In the genomic region with DNA sequence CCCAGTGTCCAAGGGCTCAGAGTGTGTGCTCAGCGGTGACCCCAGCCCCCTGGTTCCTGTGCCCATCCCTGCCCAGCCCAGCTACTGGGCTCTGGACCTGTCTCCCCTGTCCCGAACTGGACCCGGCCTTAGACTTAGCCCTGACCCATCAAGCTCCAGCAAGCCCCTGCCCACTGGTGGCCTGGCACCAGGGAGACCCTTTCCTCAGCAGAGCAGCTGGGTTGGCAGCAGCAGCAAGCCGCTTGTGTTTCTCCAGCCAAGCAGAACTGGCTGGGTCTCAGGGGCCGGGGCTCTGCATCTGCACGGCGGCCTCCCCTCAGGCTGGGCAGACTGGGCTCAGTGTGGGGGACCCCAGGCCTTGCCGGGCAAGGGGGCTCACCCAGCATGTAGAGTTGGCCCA, we compare ENCODE assay signal across 31 cellular contexts. TPM values are rescaled to one million over a fixed set of nuclear protein-coding genes. Genes with fewer than 3 reads are reported as not detected.
A peak's percentile ranks its signal among the peaks of the same experiment; 100 is the strongest.
DNase-seq lines count a peak whose midpoint lies in the region; ATAC-seq, FAIRE-seq and TF ChIP-seq lines count a peak whose summit lies in the region.
"Had no signal": no experiment of that assay in that cellular context is flagged by ENCODE, and none has a peak within 500 bp of the region (broad histone marks: within the 10 kb centered on the region; RNA-seq: fewer than 3 reads in every experiment).

No MANE protein-coding gene starts in this region.

- in situ Hi-C loops in mammary epithelial cell (cut with MboI; ENCODE audit: low sequenced_read_pairs in 2 of 2), result no loop called here

- no TSS peak for BruUV-seq in mammary epithelial cell (replicated peaks; lab: Mats Ljungman, UMichigan)

- dilution Hi-C loops in mammary epithelial cell (cut with HindIII; ENCODE audit: low sequenced_read_pairs), result no loop called here

- no peaks in the 10 kb centered on the region for H4K20me1 ChIP-seq in mammary epithelial cell (ENCODE audit: insufficient read depth, low read length)

- peak overlapping the region in 2 of 3 donors; percentile 51 to 67 for H3K4me3 ChIP-seq in breast epithelium
- H3K4me3 ChIP-seq in mammary epithelial cell (replicated peaks in 1 of 3; ENCODE audit: insufficient read depth in 1 of 3, low read depth in 2 of 3, low read length in 3 of 3), result no peak overlapping the region
- H3K4me3 ChIP-seq in bronchial epithelial cell (ENCODE audit: low read depth, low read length), result peak overlapping the region; percentile 34
- H3K4me3 ChIP-seq: gastrocnemius medialis, lung, ovary, tibial nerve had no signal

- intact Hi-C loops in breast epithelium (cut with DNase I; ENCODE audit: low total_unique reads), result no loop called here
- intact Hi-C loops in mammary epithelial cell (cut with micrococcal nuclease), result no loop called here

- TF ChIP-seq CTCF in breast epithelium (IDR thresholded peaks at IDR 0.05) (no peak), mammary epithelial cell (conservative IDR thresholded peaks at IDR 0.05 in 1 of 2, IDR thresholded peaks at IDR 0.05 in 1 of 2; ENCODE audit: extremely low read depth in 1 of 2, insufficient read depth in 1 of 2, low read depth in 1 of 2, low read length in 2 of 2) (no peak), bronchial epithelial cell (IDR thresholded peaks at IDR 0.05; ENCODE audit: insufficient read depth, low read length, severe bottlenecking) (no peak), nephron progenitor cell (IDR thresholded peaks at IDR 0.05) (no peak)

- H3K27ac Mint-ChIP-seq in nephron progenitor cell, result peak overlapping the region; percentile 68
- H3K27ac Mint-ChIP-seq: activated T-cell treated with anti-CD3 and anti-CD28 coated beads, Interleukin-2, amount 50 U/mL, for 72 hours; natural killer cell treated with Interleukin-12 subunit alpha and Interleukin-12 subunit beta and Interleukin-15 and Interleukin-18, amount 100 ng/mL, for 72 hours; T-helper 17 cell had no signal

- CTCF ChIA-PET in mammary epithelial cell (lab: Charles Lee; ENCODE audit: low non-redundant PET), result no interaction called here

- TF ChIP-seq POLR2A in breast epithelium (IDR thresholded peaks at IDR 0.05), result no peak

- peaks cover 56% of the 10 kb centered on the region for H3K4me1 Mint-ChIP-seq in nephron progenitor cell

- peaks cover 10% of the 10 kb centered on the region for H3K27me3 Mint-ChIP-seq in nephron progenitor cell (ENCODE audit: low read depth, poor library complexity)
- H3K27me3 Mint-ChIP-seq: natural killer cell treated with Interleukin-12 subunit alpha and Interleukin-12 subunit beta and Interleukin-15 and Interleukin-18, amount 100 ng/mL, for 72 hours had no signal

- H3K27me3 ChIP-seq in breast epithelium, result no peaks in the 10 kb centered on the region
- H3K27me3 ChIP-seq in mammary epithelial cell (ENCODE audit: insufficient read depth, low read length), result no peaks in the 10 kb centered on the region
- H3K27me3 ChIP-seq in bronchial epithelial cell (ENCODE audit: control insufficient read depth, insufficient read depth, low read length), result no peaks in the 10 kb centered on the region
- H3K27me3 ChIP-seq: gastrocnemius medialis, ovary, tibial nerve had no signal

- H3K9ac ChIP-seq in mammary epithelial cell (ENCODE audit: insufficient read depth, low read length), result no peak overlapping the region

- 67% methylated on average over 3 of the region's 8 CpGs for WGBS in mammary epithelial cell (ENCODE audit: low coverage, missing lambda C conversion rate)

- H3K27ac ChIP-seq in breast epithelium, result peak overlapping the region; percentile 78 to 86
- H3K27ac ChIP-seq in mammary epithelial cell (ENCODE audit: insufficient read depth, low read depth, low read length), result no peak overlapping the region
- H3K27ac ChIP-seq: gastrocnemius medialis, ovary, tibial nerve had no signal

- FAIRE-seq in bronchial epithelial cell (lab: Jason Lieb, UNC), result no peak
- FAIRE-seq: A204.1 had no signal

- H3K4me3 Mint-ChIP-seq in nephron progenitor cell, result no peak overlapping the region
- H3K4me3 Mint-ChIP-seq: activated T-cell treated with anti-CD3 and anti-CD28 coated beads, Interleukin-2, amount 50 U/mL, for 72 hours; CD4-positive, alpha-beta memory T cell; natural killer cell treated with Interleukin-12 subunit alpha and Interleukin-12 subunit beta and Interleukin-15 and Interleukin-18, amount 100 ng/mL, for 72 hours; T-helper 17 cell had no signal

- H2AFZ ChIP-seq in mammary epithelial cell (ENCODE audit: low read depth, low read length), result no peak overlapping the region

- no peaks in the 10 kb centered on the region for H3K79me2 ChIP-seq in mammary epithelial cell (ENCODE audit: insufficient read depth, low read length)

- ATAC-seq in HG03469 (IDR thresholded peaks at IDR 0.05; ENCODE audit: unreplicated experiment) (no peak), HG03280 (IDR thresholded peaks at IDR 0.05; ENCODE audit: unreplicated experiment) (no peak)
- ATAC-seq: activated CD4-positive, CD25-positive, alpha-beta regulatory T cell treated with anti-CD3 and anti-CD28 coated beads, Interleukin-2, amount 50 U/mL, for 24 hours; gastrocnemius medialis; right cardiac atrium; T-helper 17 cell had no signal

- DNase-seq in breast epithelium (ENCODE audit: low spot score in 2 of 2), result no peak
- no peak for DNase-seq in mammary epithelial cell
- DNase-seq in bronchial epithelial cell (ENCODE audit: low read depth), result no peak
- no peak for DNase-seq in nephron progenitor cell
- no peak for DNase-seq in activated naive CD4-positive, alpha-beta T cell treated with Interleukin-2 at 50 U/mL for 16 hours
- DNase-seq in retina, result no peak
- DNase-seq: activated CD4-positive, alpha-beta T cell treated with anti-CD3 and anti-CD28 coated beads, Interleukin-2, amount 50 U/mL, for 48 hours; activated T-cell treated with anti-CD3 and anti-CD28 coated beads, Interleukin-2, amount 50 U/mL, for 72 hours; CD4-positive, alpha-beta memory T cell; cerebellar nuclear complex; gastrocnemius medialis; GOT3; NCI-H1092 treated with DMSO at 0.1 percent for 48 hours; NCI-H187; NCI-H2171; NCI-H524; NK-92 treated with Interleukin-12 subunit alpha and Interleukin-12 subunit beta, amount 100 ng/mL, for 24 hours; ovary; right cardiac atrium; SHP77; stimulated activated CD8-positive, alpha-beta memory T cell treated with anti-CD3 and anti-CD28 coated beads, Interleukin-4, amount 100 ng/mL, for 48 hours; T-helper 17 cell had no signal

- no peak overlapping the region for H3K4me2 ChIP-seq in mammary epithelial cell (ENCODE audit: insufficient read depth, low read depth, low read length)

- H3K36me3 Mint-ChIP-seq in nephron progenitor cell (ENCODE audit: low read depth), result no peaks in the 10 kb centered on the region
- H3K36me3 Mint-ChIP-seq: CD4-positive, alpha-beta memory T cell; natural killer cell treated with Interleukin-12 subunit alpha and Interleukin-12 subunit beta and Interleukin-15 and Interleukin-18, amount 100 ng/mL, for 72 hours had no signal

- H3K9me3 ChIP-seq in breast epithelium (no peaks in the 10 kb centered on the region), mammary epithelial cell (replicated peaks; ENCODE audit: insufficient read depth, low read length) (no peaks in the 10 kb centered on the region)
- H3K9me3 ChIP-seq: gastrocnemius medialis, ovary had no signal

- H3K9me3 Mint-ChIP-seq in nephron progenitor cell, result peaks cover 7% of the 10 kb centered on the region
- H3K9me3 Mint-ChIP-seq: activated T-cell treated with anti-CD3 and anti-CD28 coated beads, Interleukin-2, amount 50 U/mL, for 72 hours; natural killer cell treated with Interleukin-12 subunit alpha and Interleukin-12 subunit beta and Interleukin-15 and Interleukin-18, amount 100 ng/mL, for 72 hours had no signal

- H3K36me3 ChIP-seq in breast epithelium (no peaks in the 10 kb centered on the region), mammary epithelial cell (ENCODE audit: insufficient read depth, low read length) (no peaks in the 10 kb centered on the region), bronchial epithelial cell (ENCODE audit: control insufficient read depth, insufficient read depth, low read length) (no peaks in the 10 kb centered on the region)
- H3K36me3 ChIP-seq: gastrocnemius medialis, ovary, tibial nerve had no signal

- H3K4me1 ChIP-seq in breast epithelium (no peaks in the 10 kb centered on the region), mammary epithelial cell (ENCODE audit: insufficient read depth, low read length) (no peaks in the 10 kb centered on the region)
- H3K4me1 ChIP-seq: gastrocnemius medialis, tibial nerve had no signal

RNA-seq across cellular contexts. Expression of a gene that starts 0.8 kb away (rescaled TPM):
- total RNA-seq in breast epithelium (100 to 1,000 TPM in 1 of 3 donors, 10 to 100 TPM in 1, under 1 TPM in 1; 0.48 to 123 (median 89.0) TPM), mammary epithelial cell (under 1 TPM in 1 of 2 donors, not detected in 1; 0.16 TPM), bronchial epithelial cell (2.4 and 5.0 TPM in 2 replicates)
- polyA plus RNA-seq in mammary epithelial cell, result not detected
- polyA minus RNA-seq in mammary epithelial cell, result not detected
- total RNA-seq: CD4-positive, alpha-beta memory T cell; Daoy; M059J; natural killer cell treated with Interleukin-12 subunit alpha and Interleukin-12 subunit beta and Interleukin-15 and Interleukin-18, amount 100 ng/mL, for 72 hours; tibial nerve had no signal
- polyA plus RNA-seq: CD4-positive, alpha-beta memory T cell had no signal

Comparison
In these comparisons a context has a peak if more than half of its experiments do, and no peak if none do; other contexts are left out.
1. H3K4me3 ChIP-seq: peak in breast epithelium (2 of 3) and bronchial epithelial cell (single experiment); none in mammary epithelial cell (0 of 3).